Comparison of ENCODE assay signal across 1 cellular context in genomic region chr13:100789968-100790367, GRCh38.
TF ChIP-seq lines count a peak whose summit lies in the region.

No MANE protein-coding gene starts in this region.

TF ChIP-seq in GM23338, 12 proteins besides CTCF, POLR2A, EP300 and RAD21 (continued from another document):
- TF ChIP-seq ZNF462 (CRISPR knock-in tag; IDR thresholded peaks at IDR 0.05) (no peak), JUNB (IDR thresholded peaks at IDR 0.05; ENCODE audit: unreplicated experiment) (no peak), EZH2phosphoT487 (IDR thresholded peaks at IDR 0.05; ENCODE audit: unreplicated experiment) (no peak), ZNF331 (CRISPR knock-in tag; IDR thresholded peaks at IDR 0.05; ENCODE audit: low read depth) (no peak)
